16 cellular contexts compared by ENCODE assay signal in genomic region chr16:48605518-48606110, GRCh38. TPM values are rescaled to one million over a fixed set of nuclear protein-coding genes. Genes with fewer than 3 reads are reported as not detected.
A peak's percentile ranks its signal among the peaks of the same experiment; 100 is the strongest.
DNase-seq lines count a peak whose midpoint lies in the region; ATAC-seq and TF ChIP-seq lines count a peak whose summit lies in the region.
"Had no signal": no experiment of that assay in that cellular context is flagged by ENCODE, and none has a peak within 500 bp of the region (broad histone marks: within the 10 kb centered on the region; RNA-seq: fewer than 3 reads in every experiment).

No MANE protein-coding gene starts in this region.

- H3K4me1 Mint-ChIP-seq in activated T-cell treated with anti-CD3 and anti-CD28 coated beads, Interleukin-2, amount 50 U/mL, for 24 hours (ENCODE audit: low read depth), result peaks cover 34% of the 10 kb centered on the region

- H3K4me3 ChIP-seq in esophagus squamous epithelium (peak overlapping the region in 3 of 4 donors; percentile 30 to 100 (median 85)), neutrophil (ENCODE audit: low read depth in 1 of 2, low read length in 1 of 2) (peak overlapping the region; percentile 7 to 100)

- peaks cover 3% of the 10 kb centered on the region for H3K9me3 Mint-ChIP-seq in activated T-cell treated with anti-CD3 and anti-CD28 coated beads, Interleukin-2, amount 50 U/mL, for 24 hours
- H3K9me3 Mint-ChIP-seq: stimulated activated naive CD8-positive, alpha-beta T cell treated with anti-CD3 and anti-CD28 coated beads, Interleukin-15, Interleukin-2, amounts not matched to agents 100 ng/mL and 50 ng/mL, for 24 hours had no signal

- peaks cover 24% of the 10 kb centered on the region for H3K36me3 Mint-ChIP-seq in activated T-cell treated with anti-CD3 and anti-CD28 coated beads, Interleukin-2, amount 50 U/mL, for 24 hours (ENCODE audit: low read depth)

- ATAC-seq in Right ventricle myocardium superior (ENCODE audit: poor library complexity), result peak; percentile 42
- ATAC-seq in GM19397 (IDR thresholded peaks at IDR 0.05; ENCODE audit: unreplicated experiment), result no peak
- ATAC-seq: CD8-positive, alpha-beta T cell; HCT116 had no signal

- peak overlapping the region; percentile 95 to 100 (median 99) for H3K27ac ChIP-seq in esophagus squamous epithelium
- H3K27ac ChIP-seq in neutrophil, result peak overlapping the region; percentile 100

- TF ChIP-seq CTCF in esophagus squamous epithelium (IDR thresholded peaks at IDR 0.05) (no peak), neutrophil (IDR thresholded peaks at IDR 0.05) (no peak)

- H3K27me3 ChIP-seq in esophagus squamous epithelium (no peaks in the 10 kb centered on the region), neutrophil (no peaks in the 10 kb centered on the region)

- 26 to 35% methylated on average over 4 of the region's 4 CpGs for WGBS in esophagus squamous epithelium, 2 donors

- DNase-seq in Right ventricle myocardium superior, result no peak
- no peak for DNase-seq in cardiac septum (ENCODE audit: low spot score)
- no peak for DNase-seq in esophagus squamous epithelium (lab: John Stamatoyannopoulos, UW)
- no peak for DNase-seq in activated T-cell treated with anti-CD3 and anti-CD28 coated beads, Interleukin-2, amount 50 U/mL, for 24 hours
- no peak for DNase-seq in GDM1 (lab: John Stamatoyannopoulos, UW)
- no peak for DNase-seq in NCI-H2227 (lab: John Stamatoyannopoulos, UW; ENCODE audit: unreplicated experiment)
- DNase-seq: activated CD4-positive, alpha-beta T cell treated with anti-CD3 and anti-CD28 coated beads, Interleukin-2, amount 50 U/mL, for 48 hours; activated gamma-delta T cell treated with Interleukin-2 at 50 U/mL for 16 hours; CD8-positive, alpha-beta T cell; mesenchymal stem cell; NCI-H1417 treated with DMSO at 0.1 percent for 48 hours; nucleus accumbens had no signal

- no peaks in the 10 kb centered on the region for H3K9me3 ChIP-seq in esophagus squamous epithelium
- H3K9me3 ChIP-seq in neutrophil, result no peaks in the 10 kb centered on the region

- no peak for TF ChIP-seq POLR2A in esophagus squamous epithelium (IDR thresholded peaks at IDR 0.05)

- no peak overlapping the region for H3K4me3 Mint-ChIP-seq in activated T-cell treated with anti-CD3 and anti-CD28 coated beads, Interleukin-2, amount 50 U/mL, for 24 hours
- H3K4me3 Mint-ChIP-seq: CD8-positive, alpha-beta T cell; stimulated activated naive CD8-positive, alpha-beta T cell treated with anti-CD3 and anti-CD28 coated beads, Interleukin-15, Interleukin-2, amounts not matched to agents 100 ng/mL and 50 ng/mL, for 24 hours had no signal

- H3K4me1 ChIP-seq in esophagus squamous epithelium, result peaks cover 49 to 86% (median 61%) of the 10 kb centered on the region in 3 donors
- H3K4me1 ChIP-seq in neutrophil (ENCODE audit: control insufficient read depth in 1 of 2, insufficient read depth in 1 of 2, low read depth in 1 of 2, low read length in 1 of 2), result peaks cover 88 to 89% of the 10 kb centered on the region in 2 experiments

- intact Hi-C loops in Right ventricle myocardium superior (cut with DNase I), result no loop called here
- intact Hi-C loops in cardiac septum (cut with DNase I), result loop anchor here (5.0 kb wide), 2 partner anchors 48 to 68 kb away; no protein-coding TSS in a partner anchor
- intact Hi-C loops in esophagus squamous epithelium (cut with DNase I), result no loop called here

- H3K27ac Mint-ChIP-seq in activated T-cell treated with anti-CD3 and anti-CD28 coated beads, Interleukin-2, amount 50 U/mL, for 24 hours, result no peak overlapping the region
- H3K27ac Mint-ChIP-seq: CD8-positive, alpha-beta T cell had no signal

- no peaks in the 10 kb centered on the region for H3K27me3 Mint-ChIP-seq in activated T-cell treated with anti-CD3 and anti-CD28 coated beads, Interleukin-2, amount 50 U/mL, for 24 hours
- H3K27me3 Mint-ChIP-seq: stimulated activated naive CD8-positive, alpha-beta T cell treated with anti-CD3 and anti-CD28 coated beads, Interleukin-15, Interleukin-2, amounts not matched to agents 100 ng/mL and 50 ng/mL, for 24 hours had no signal

- H3K36me3 ChIP-seq in esophagus squamous epithelium (no peaks in the 10 kb centered on the region), neutrophil (peaks cover 3% of the 10 kb centered on the region)

RNA-seq across cellular contexts. Expression of gene N4BP1, which starts 4.4 kb away (rescaled TPM):
- total RNA-seq in Right ventricle myocardium superior (21.3 TPM), cardiac septum (20.9 TPM), esophagus squamous epithelium (10 to 100 TPM; 32.4 to 67.4 (median 37.6) TPM)
